In genomic region chrX:21912989-21913388, GRCh38 we compare ENCODE assay signal across 7 cellular contexts.
"Had no signal": no experiment of that assay in that cellular context is flagged by ENCODE, and none has a peak within 500 bp of the region (broad histone marks: within the 10 kb centered on the region; RNA-seq: fewer than 3 reads in every experiment).

No MANE protein-coding gene starts in this region.

- DNase-seq: GM23248, GOT3, H7, IMR-90 had no signal

- H2AFZ ChIP-seq: GM23248 had no signal

- ATAC-seq: HCT116, K562 had no signal

- H3K9me3 ChIP-seq: HAP-1 had no signal

- H3K27ac ChIP-seq: GM23248 had no signal

- H3K4me3 ChIP-seq: GM23248, HAP-1, K562 had no signal

- H3K36me3 ChIP-seq: HAP-1 had no signal

- H3K9ac ChIP-seq: GM23248 had no signal
